ENCODE assay signal across 7 cellular contexts in genomic region chr12:56469007-56469930, GRCh38. TPM values are rescaled to one million over a fixed set of nuclear protein-coding genes. Genes with fewer than 3 reads are reported as not detected.
DNase-seq lines count a peak whose midpoint lies in the region; ATAC-seq and TF ChIP-seq lines count a peak whose summit lies in the region.

No MANE protein-coding gene starts in this region.

- ATAC-seq in GM18502 (IDR thresholded peaks at IDR 0.05; ENCODE audit: poor library complexity, unreplicated experiment) (peak; percentile 40), lung (ENCODE audit: insufficient read depth, low FRiP score) (no peak), HG03439 (IDR thresholded peaks at IDR 0.05; ENCODE audit: unreplicated experiment) (no peak)

- DNase-seq in NT2/D1 (ENCODE audit: low read depth, low spot score) (no peak), cardiac fibroblast (ENCODE audit: low read depth in 2 of 2) (no peak), lung (ENCODE audit: low spot score) (no peak), tibial nerve (ENCODE audit: low spot score in 2 of 2) (no peak), GDM1 (lab: John Stamatoyannopoulos, UW) (no peak)

- H3K9me3 ChIP-seq in NT2/D1 (ENCODE audit: insufficient read depth, low read length) (no peaks in the 10 kb centered on the region), lung (ENCODE audit: control insufficient read depth in 2 of 2, insufficient read depth in 1 of 2, low read length in 1 of 2) (no peaks in the 10 kb centered on the region), tibial nerve (no peaks in the 10 kb centered on the region)

- TF ChIP-seq EP300 in tibial nerve (IDR thresholded peaks at IDR 0.05), result no peak

- no peak for TF ChIP-seq POLR2A in tibial nerve (IDR thresholded peaks at IDR 0.05)

- peak overlapping the region; percentile 89 for H3K9ac ChIP-seq in NT2/D1 (ENCODE audit: insufficient read length, low read depth)

- H3K4me3 ChIP-seq in NT2/D1 (ENCODE audit: insufficient read length, low read depth), result peak overlapping the region; percentile 82
- peak overlapping the region; percentile 94 to 97 for H3K4me3 ChIP-seq in cardiac fibroblast (replicated peaks in 1 of 2; ENCODE audit: low read depth in 2 of 2, low read length in 2 of 2)
- peak overlapping the region; percentile 82 for H3K4me3 ChIP-seq in lung
- H3K4me3 ChIP-seq in tibial nerve, result peak overlapping the region; percentile 74 to 92 (median 80)

- H3K36me3 ChIP-seq in NT2/D1 (ENCODE audit: insufficient read depth, insufficient read length, low read length) (peaks cover 44% of the 10 kb centered on the region), lung (ENCODE audit: control insufficient read depth in 2 of 2, insufficient read depth in 2 of 2, low read length in 2 of 2) (peaks cover 0 to 1% of the 10 kb centered on the region in 2 donors), tibial nerve (peaks cover 0 to 20% (median 0%) of the 10 kb centered on the region in 3 donors)

- WGBS in lung, 2 donors, result 39 to 40% methylated on average over 19 of the region's 19 CpGs
- WGBS in tibial nerve, 2 donors, result 43 to 49% methylated on average over 18 to 19 of the region's 19 CpGs

- H3K27ac ChIP-seq in lung (ENCODE audit: low read depth in 1 of 2, low read length in 1 of 2), result peak overlapping the region; percentile 89 to 91
- peak overlapping the region; percentile 86 to 94 (median 92) for H3K27ac ChIP-seq in tibial nerve

- H3K4me1 ChIP-seq in NT2/D1 (ENCODE audit: insufficient read depth, insufficient read length), result no peaks in the 10 kb centered on the region
- peaks cover 0 to 10% of the 10 kb centered on the region in 2 donors for H3K4me1 ChIP-seq in lung (ENCODE audit: control insufficient read depth in 2 of 2, insufficient read depth in 2 of 2, low read length in 2 of 2)
- H3K4me1 ChIP-seq in tibial nerve, result peaks cover 0 to 29% (median 12%) of the 10 kb centered on the region in 4 donors

- TF ChIP-seq CTCF in cardiac fibroblast (IDR thresholded peaks at IDR 0.05; ENCODE audit: low read depth, low read length) (no peak), lung (IDR thresholded peaks at IDR 0.05; ENCODE audit: control extremely low read depth, extremely low read depth) (no peak), tibial nerve (IDR thresholded peaks at IDR 0.05) (no peak)

- H3K27me3 ChIP-seq in NT2/D1 (ENCODE audit: insufficient read depth, insufficient read length) (no peaks in the 10 kb centered on the region), lung (ENCODE audit: control insufficient read depth, insufficient read depth) (no peaks in the 10 kb centered on the region), tibial nerve (no peaks in the 10 kb centered on the region)

RNA-seq across cellular contexts. Expression of gene SPRYD4, which starts 0.9 kb away (rescaled TPM):
- total RNA-seq in lung (1 to 10 TPM; 2.5 to 3.4 TPM), tibial nerve (1 to 10 TPM; 2.4 to 3.1 (median 2.8) TPM)
- 1 to 10 TPM; 2.0 to 2.2 TPM for polyA plus RNA-seq in lung

RNA-seq across cellular contexts. Expression of gene MIP, which starts 14.8 kb away (rescaled TPM):
- total RNA-seq in lung (not detected), tibial nerve (not detected)
- polyA plus RNA-seq in lung, result under 1 TPM; 0.06 to 0.08 TPM

RNA-seq across cellular contexts. Expression of gene GLS2, which starts 18.7 kb away (rescaled TPM):
- 1 to 10 TPM; 2.6 to 4.8 TPM for total RNA-seq in lung
- 1 to 10 TPM; 1.1 to 4.5 TPM for polyA plus RNA-seq in lung
- total RNA-seq in tibial nerve, result 1 to 10 TPM in 3 of 4 donors, not detected in 1; 2.1 to 3.1 (median 2.1) TPM

RNA-seq across cellular contexts. Expression of gene TIMELESS, which starts 20.0 kb away (rescaled TPM):
- 10 to 100 TPM in 1 of 2 donors, 1 to 10 TPM in 1; 9.9 to 11.2 TPM for total RNA-seq in lung
- 1 to 10 TPM; 7.3 to 8.1 TPM for polyA plus RNA-seq in lung
- 1 to 10 TPM; 3.6 to 5.1 (median 4.2) TPM for total RNA-seq in tibial nerve

RNA-seq across cellular contexts. Expression of gene RBMS2, which starts 52.4 kb away (rescaled TPM):
- total RNA-seq in lung (10 to 100 TPM; 56.3 to 71.0 TPM), tibial nerve (10 to 100 TPM; 22.8 to 39.0 (median 31.8) TPM)
- polyA plus RNA-seq in lung, result 10 to 100 TPM; 16.3 to 29.1 TPM
